19 cellular contexts compared by ENCODE assay signal in the genomic region with DNA sequence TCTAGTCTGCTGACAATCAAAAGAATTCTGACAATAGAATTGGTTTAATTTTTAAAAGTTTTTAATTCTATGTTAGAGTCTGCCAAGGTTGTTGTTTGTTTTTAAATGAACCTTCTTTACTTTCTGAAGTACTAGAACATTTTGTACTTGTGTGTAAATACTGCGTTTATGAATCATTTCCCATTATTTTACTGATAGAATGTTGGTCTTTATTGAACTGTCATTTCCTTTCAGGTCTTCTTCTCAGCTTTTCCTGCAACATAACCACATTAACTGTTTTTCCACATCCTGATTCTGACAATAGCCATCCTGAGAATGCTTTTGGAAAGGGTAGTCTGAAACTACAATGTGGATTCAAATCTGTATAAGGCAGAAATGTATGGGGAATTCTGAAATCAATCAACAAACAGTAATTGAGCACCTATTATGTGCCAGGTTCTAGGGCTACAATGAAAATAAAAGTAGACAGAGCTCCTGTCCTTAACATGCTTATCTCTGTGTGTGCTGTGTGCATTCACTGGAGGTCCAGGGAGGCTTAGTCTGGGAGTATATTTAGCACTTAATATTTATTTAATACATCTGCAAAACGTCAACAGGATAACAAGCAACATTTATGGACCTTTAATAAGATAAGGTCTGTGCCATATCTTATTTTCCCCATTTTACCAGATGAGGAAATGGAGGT.
A peak's percentile ranks its signal among the peaks of the same experiment; 100 is the strongest.
DNase-seq lines count a peak whose midpoint lies in the region; ATAC-seq and TF ChIP-seq lines count a peak whose summit lies in the region.
"Had no signal": no experiment of that assay in that cellular context is flagged by ENCODE, and none has a peak within 500 bp of the region (broad histone marks: within the 10 kb centered on the region; RNA-seq: fewer than 3 reads in every experiment).

No MANE protein-coding gene starts in this region.

- no peak overlapping the region for H2BK5ac ChIP-seq in mesenchymal stem cell (ENCODE audit: low read depth, low read length, poor library complexity, severe bottlenecking)

- no peak overlapping the region for H2BK12ac ChIP-seq in mesenchymal stem cell (ENCODE audit: low read length in 2 of 2)

- 26 to 29% methylated on average over 2 of the region's 2 CpGs for WGBS in esophagus squamous epithelium, 2 donors
- no CpG with 5 or more reads among the region's 2 CpGs for WGBS in mesenchymal stem cell

- H3K27me3 ChIP-seq in RWPE2 (ENCODE audit: insufficient read depth, poor library complexity, severe bottlenecking) = no peaks in the 10 kb centered on the region
- no peaks in the 10 kb centered on the region for H3K27me3 ChIP-seq in esophagus squamous epithelium
- H3K27me3 ChIP-seq in gastrocnemius medialis = no peaks in the 10 kb centered on the region
- no peaks in the 10 kb centered on the region for H3K27me3 ChIP-seq in mesenchymal stem cell (ENCODE audit: control insufficient read depth in 1 of 2, insufficient read depth in 1 of 2, low read length in 2 of 2)

- no peak overlapping the region for H3K9ac ChIP-seq in mesenchymal stem cell (ENCODE audit: low read length)

- H3K27ac ChIP-seq in RWPE2 (ENCODE audit: poor library complexity, severe bottlenecking) (peak overlapping the region; percentile 99), esophagus squamous epithelium (peak overlapping the region in 3 of 4 donors; percentile 17 to 47 (median 25)), gastrocnemius medialis (peak overlapping the region; percentile 20 to 53 (median 44)), mesenchymal stem cell (ENCODE audit: low read length, poor library complexity, severe bottlenecking) (no peak overlapping the region)

- H3K14ac ChIP-seq in mesenchymal stem cell (ENCODE audit: low read length in 2 of 2) = no peak overlapping the region

- H3K9me3 ChIP-seq in RWPE2 (ENCODE audit: severe bottlenecking) (no peaks in the 10 kb centered on the region), esophagus squamous epithelium (no peaks in the 10 kb centered on the region), gastrocnemius medialis (no peaks in the 10 kb centered on the region), mesenchymal stem cell (ENCODE audit: control insufficient read depth, low read length) (no peaks in the 10 kb centered on the region)

- H3K36me3 ChIP-seq in RWPE2 (ENCODE audit: low read depth) (no peaks in the 10 kb centered on the region), esophagus squamous epithelium (no peaks in the 10 kb centered on the region), gastrocnemius medialis (no peaks in the 10 kb centered on the region), mesenchymal stem cell (ENCODE audit: control insufficient read depth in 1 of 2, insufficient read depth in 2 of 2, low read depth in 1 of 2, low read length in 2 of 2) (no peaks in the 10 kb centered on the region)

- no peak overlapping the region for H3K23ac ChIP-seq in mesenchymal stem cell (ENCODE audit: low read length in 2 of 2)

- H3K79me1 ChIP-seq in mesenchymal stem cell (replicated peaks; ENCODE audit: low read length, poor library complexity, severe bottlenecking) = no peaks in the 10 kb centered on the region

- ATAC-seq in RWPE2 (ENCODE audit: low read depth) (0 out of 3 replicates have a peak, but pooled peaks have one; percentile 7), gastrocnemius medialis (no peak), HG03097 (IDR thresholded peaks at IDR 0.05; ENCODE audit: low FRiP score, unreplicated experiment) (no peak), left colon (no peak)
- ATAC-seq: left cardiac atrium had no signal

- no peak overlapping the region for H3K4ac ChIP-seq in mesenchymal stem cell (ENCODE audit: low read depth in 1 of 2, low read length in 2 of 2)

- peak; percentile 44 for DNase-seq in ELR (ENCODE audit: low read depth)
- DNase-seq in RWPE2 (ENCODE audit: low spot score) = no peak
- no peak for DNase-seq in esophagus squamous epithelium (lab: John Stamatoyannopoulos, UW)
- no peak for DNase-seq in gastrocnemius medialis
- no peak for DNase-seq in mesenchymal stem cell
- no peak for DNase-seq in left colon
- DNase-seq: activated CD4-positive, alpha-beta T cell treated with anti-CD3 and anti-CD28 coated beads, Interleukin-2, amount 50 U/mL, for 48 hours; activated T-cell treated with anti-CD3 and anti-CD28 coated beads, Interleukin-2, amount 50 U/mL, for 48 hours; effector CD8-positive, alpha-beta T cell; hypothalamus; left cardiac atrium; NCI-H2107; NCI-H526; occipital lobe; stimulated activated CD4-positive, alpha-beta T cell treated with anti-CD3 and anti-CD28 coated beads, Interleukin-4, amount 100 ng/mL, for 4 hours; stimulated activated CD8-positive, alpha-beta memory T cell treated with anti-CD3 and anti-CD28 coated beads, Interleukin-4, amount 100 ng/mL, for 48 hours had no signal

- no peak overlapping the region for H3K18ac ChIP-seq in mesenchymal stem cell (ENCODE audit: low read depth in 1 of 2, low read length in 2 of 2)

- H2AFZ ChIP-seq in mesenchymal stem cell (ENCODE audit: low read depth, low read length) = no peak overlapping the region

- TF ChIP-seq CTCF in RWPE2 (IDR thresholded peaks at IDR 0.05; ENCODE audit: poor library complexity, severe bottlenecking) = no peak
- TF ChIP-seq CTCF in esophagus squamous epithelium (IDR thresholded peaks at IDR 0.05) = no peak
- TF ChIP-seq CTCF in gastrocnemius medialis (IDR thresholded peaks at IDR 0.05 in 4 of 5, conservative IDR thresholded peaks at IDR 0.05 in 1 of 5) = no peak

- H2AK5ac ChIP-seq in mesenchymal stem cell (ENCODE audit: low read length, severe bottlenecking) = no peak overlapping the region

- intact Hi-C loops in esophagus squamous epithelium (cut with DNase I) = no loop called here
- intact Hi-C loops in gastrocnemius medialis (cut with DNase I; ENCODE audit: low total_unique reads) = no loop called here
- intact Hi-C loops in left colon (cut with DNase I, micrococcal nuclease) = no loop called here

- no peak overlapping the region for H4K8ac ChIP-seq in mesenchymal stem cell (ENCODE audit: low read length)

- no peak overlapping the region for H2BK120ac ChIP-seq in mesenchymal stem cell (ENCODE audit: low read depth, low read length)

- no peak overlapping the region for H3K4me2 ChIP-seq in mesenchymal stem cell (ENCODE audit: low read length, poor library complexity, severe bottlenecking)

- H3K4me3 ChIP-seq in RWPE2 (ENCODE audit: severe bottlenecking) = no peak overlapping the region
- H3K4me3 ChIP-seq in esophagus squamous epithelium = no peak overlapping the region
- no peak overlapping the region for H3K4me3 ChIP-seq in gastrocnemius medialis
- no peak overlapping the region for H3K4me3 ChIP-seq in mesenchymal stem cell (ENCODE audit: insufficient read depth in 1 of 2, low read depth in 1 of 2, low read length in 2 of 2)
- H3K4me3 ChIP-seq: SK-N-MC, skin epidermis had no signal

- H3K4me1 ChIP-seq in RWPE2 (ENCODE audit: insufficient read depth, poor library complexity, severe bottlenecking) (peaks cover 70% of the 10 kb centered on the region), esophagus squamous epithelium (peaks cover 0 to 62% (median 25%) of the 10 kb centered on the region in 3 donors), gastrocnemius medialis (peaks cover 45 to 48% of the 10 kb centered on the region in 2 donors), mesenchymal stem cell (ENCODE audit: control insufficient read depth, insufficient read depth, low read depth, low read length) (peaks cover 6% of the 10 kb centered on the region)

- in situ Hi-C loops in gastrocnemius medialis (cut with MboI; ENCODE audit: low sequenced_read_pairs in 4 of 4) = no loop called here

- TF ChIP-seq POLR2A in esophagus squamous epithelium (IDR thresholded peaks at IDR 0.05) (no peak), gastrocnemius medialis (IDR thresholded peaks at IDR 0.05) (no peak)

- no peak overlapping the region for H2BK15ac ChIP-seq in mesenchymal stem cell (ENCODE audit: low read depth, poor library complexity, severe bottlenecking)

- H4K91ac ChIP-seq in mesenchymal stem cell (ENCODE audit: low read length) = no peak overlapping the region
